ENCODE assay signal across 9 cellular contexts in the genomic region with DNA sequence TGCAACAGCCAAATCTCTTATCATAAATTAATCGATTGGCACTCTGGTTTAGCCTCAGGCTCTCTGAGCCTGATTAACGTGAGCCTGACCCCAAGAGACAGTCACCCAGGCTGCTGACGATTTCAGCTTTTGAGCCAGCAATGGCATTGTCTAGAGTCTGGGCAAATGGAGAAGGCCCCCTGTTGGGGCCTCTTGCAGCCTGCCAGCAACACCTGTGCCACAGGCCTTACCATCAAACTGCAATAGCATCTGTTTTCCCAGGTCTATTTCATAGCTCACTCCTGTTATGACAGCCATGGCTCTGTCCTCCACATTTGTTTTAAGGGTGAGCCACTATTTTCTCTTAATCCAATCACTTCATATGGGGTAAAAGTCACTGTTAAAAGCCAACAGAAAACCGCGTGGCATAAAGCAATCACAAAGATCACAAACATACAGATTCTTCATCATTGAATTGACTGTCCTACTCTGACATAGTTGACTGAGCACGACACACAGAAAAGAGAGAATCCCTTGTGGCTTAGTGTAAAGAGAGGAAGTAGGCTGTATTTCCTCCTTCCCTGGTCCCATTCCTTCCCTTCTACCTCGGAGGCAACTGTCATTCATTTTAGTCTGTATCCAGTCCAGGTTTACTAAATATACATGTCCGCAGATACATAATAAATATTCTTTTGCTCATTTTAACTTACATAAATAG. TPM values are rescaled to one million over a fixed set of nuclear protein-coding genes. Genes with fewer than 3 reads are reported as not detected.
A peak's percentile ranks its signal among the peaks of the same experiment; 100 is the strongest.
DNase-seq lines count a peak whose midpoint lies in the region; ATAC-seq, FAIRE-seq and TF ChIP-seq lines count a peak whose summit lies in the region.
"Had no signal": no experiment of that assay in that cellular context is flagged by ENCODE, and none has a peak within 500 bp of the region (broad histone marks: within the 10 kb centered on the region; RNA-seq: fewer than 3 reads in every experiment).

No MANE protein-coding gene starts in this region.

- peak overlapping the region; percentile 38 for H3K27ac Mint-ChIP-seq in Calu3 (ENCODE audit: unreplicated experiment)

- H3K27me3 Mint-ChIP-seq in Calu3 (ENCODE audit: unreplicated experiment), result no peaks in the 10 kb centered on the region

- BruUV-seq in Calu3 (replicated peaks; lab: Mats Ljungman, UMichigan), result no TSS peak
- no TSS peak for BruUV-seq in GM12878 (replicated peaks; lab: Mats Ljungman, UMichigan)

- FAIRE-seq in GM12878 (lab: Jason Lieb, UNC), result no peak

- peak overlapping the region; percentile 4 for H3K4me3 Mint-ChIP-seq in Calu3 (ENCODE audit: low read depth, unreplicated experiment)

- no peak overlapping the region for H2AFZ ChIP-seq in GM12878 (ENCODE audit: control insufficient read depth, low read depth, low read length)

- CTCF ChIA-PET in Calu3 (lab: Charles Lee), result interaction anchor here (0.8 kb wide), 1 partner anchor 9 kb away, joined by 4 read pairs; no protein-coding TSS in a partner anchor
- CTCF ChIA-PET in GM12878 (lab: Yijun Ruan, JAX), result interaction anchor here (1.8 to 2.3 kb wide), 2 partner anchors 10 to 25 kb away, joined by 6 to 9 read pairs; no protein-coding TSS in a partner anchor

- ATAC-seq in GM18867 (IDR thresholded peaks at IDR 0.05; ENCODE audit: unreplicated experiment) (peak; percentile 48), GM12878 (peak; percentile 43), gastroesophageal sphincter (no peak), GM18873 (IDR thresholded peaks at IDR 0.05; ENCODE audit: low FRiP score, unreplicated experiment) (no peak)

- in situ Hi-C loops in GM12878 (cut with MboI), result loop anchor here (5.0 kb wide), 2 partner anchors 74 to 81 kb away; no protein-coding TSS in a partner anchor

- H3K79me2 ChIP-seq in GM12878 (ENCODE audit: control insufficient read depth, insufficient read depth, low read length), result peaks cover 84% of the 10 kb centered on the region

- TF ChIP-seq POLR2A in GM12878 (IDR thresholded peaks at IDR 0.05; ENCODE audit: low read depth, low read length) (no peak), gastroesophageal sphincter (IDR thresholded peaks at IDR 0.05) (no peak)

- TF ChIP-seq RAD21 in GM12878 (IDR thresholded peaks at IDR 0.05; ENCODE audit: insufficient read depth, low read depth, low read length), result no peak

- H3K36me3 Mint-ChIP-seq in Calu3 (ENCODE audit: insufficient read depth, unreplicated experiment), result peaks cover 5% of the 10 kb centered on the region

- 13% methylated on average over 8 of the region's 8 CpGs for WGBS in GM12878 (ENCODE audit: insufficient coverage, insufficient replicate concordance, low lambda C conversion rate, missing lambda C conversion rate)
- WGBS in gastroesophageal sphincter (ENCODE audit: low coverage in 1 of 2), 2 donors, result 59 to 70% methylated on average over 2 to 7 of the region's 8 CpGs

- H3K4me1 ChIP-seq in GM12878 (ENCODE audit: control insufficient read depth, insufficient read depth, low read length) (peaks cover 68% of the 10 kb centered on the region), gastroesophageal sphincter (no peaks in the 10 kb centered on the region)
- H3K4me1 ChIP-seq: prostate gland had no signal

- H4K20me1 ChIP-seq in GM12878 (ENCODE audit: control insufficient read depth, insufficient read depth), result no peaks in the 10 kb centered on the region

- peak overlapping the region; percentile 49 for H3K4me2 ChIP-seq in GM12878 (ENCODE audit: control insufficient read depth, insufficient read depth)

- H3K36me3 ChIP-seq in GM12878 (ENCODE audit: control insufficient read depth in 2 of 2, insufficient read depth in 2 of 2, low read length in 1 of 2) (no peaks in the 10 kb centered on the region; a peak in 2 of 4 replicates), gastroesophageal sphincter (no peaks in the 10 kb centered on the region)
- H3K36me3 ChIP-seq: prostate gland had no signal

- H3K9me3 ChIP-seq in GM12878 (replicated peaks; ENCODE audit: control insufficient read depth, insufficient read depth, low read length), result no peaks in the 10 kb centered on the region; the same call in 2 of the 3 replicates
- H3K9me3 ChIP-seq in gastroesophageal sphincter, result no peaks in the 10 kb centered on the region
- H3K9me3 ChIP-seq: prostate gland had no signal

- intact Hi-C loops in Calu3 (cut with micrococcal nuclease; ENCODE audit: unreplicated experiment) (no loop called here), GM12878 (cut with micrococcal nuclease; ENCODE audit: unreplicated experiment) (loop anchor here (2.0 to 5.0 kb wide), 3 partner anchors 46 to 139 kb away; a partner anchor contains a TSS)

- DNase-seq in Calu3 (peak; percentile 7), NCI-H2081 treated with DMSO at 0.1 percent for 48 hours (lab: John Stamatoyannopoulos, UW) (peak; percentile 35), GM12878 (ENCODE audit: low read depth, low spot score) (no peak)
- DNase-seq in activated CD4-positive, CD25-positive, alpha-beta regulatory T cell (lab: John Stamatoyannopoulos, UW), result no peak
- no peak for DNase-seq in stimulated activated CD4-positive, alpha-beta T cell treated with anti-CD3 and anti-CD28 coated beads, Interleukin-4, amount 100 ng/mL, for 1 hour

- TF ChIP-seq CTCF in Calu3 (IDR thresholded peaks at IDR 0.05; ENCODE audit: unreplicated experiment) (no peak), GM12878 (IDR thresholded peaks at IDR 0.05 in 2 of 3, conservative IDR thresholded peaks at IDR 0.05 in 1 of 3; ENCODE audit: control insufficient read depth in 2 of 3, extremely low read depth in 1 of 3, insufficient read depth in 1 of 3, low read depth in 3 of 3, low read length in 3 of 3) (no peak), gastroesophageal sphincter (IDR thresholded peaks at IDR 0.05) (no peak)

- no peak for TF ChIP-seq EP300 in GM12878 (IDR thresholded peaks at IDR 0.05; ENCODE audit: borderline replicate concordance in 1 of 2, control insufficient read depth in 1 of 2, low read depth in 2 of 2, low read length in 2 of 2)
- no peak for TF ChIP-seq EP300 in gastroesophageal sphincter (IDR thresholded peaks at IDR 0.05)

- no peaks in the 10 kb centered on the region for H3K9me3 Mint-ChIP-seq in Calu3 (ENCODE audit: low read depth, unreplicated experiment)

- no peaks in the 10 kb centered on the region for H3K27me3 ChIP-seq in GM12878 (replicated peaks in 1 of 2; ENCODE audit: control insufficient read depth in 2 of 2, insufficient read depth in 2 of 2, low read length in 1 of 2)
- H3K27me3 ChIP-seq in gastroesophageal sphincter, result no peaks in the 10 kb centered on the region

- peaks cover 45% of the 10 kb centered on the region for H3K4me1 Mint-ChIP-seq in Calu3 (ENCODE audit: low read depth, unreplicated experiment)

- SMC1A ChIA-PET in GM12878 (lab: Charles Lee; ENCODE audit: uncharacterized antibody, unreplicated experiment), result interaction anchor here (0.8 to 12.0 kb wide), 5 partner anchors 19 to 188 kb away, joined by 3 to 107 read pairs (median 3); no protein-coding TSS in a partner anchor

- H3K4me3 ChIP-seq in GM12878 (no peak overlapping the region), gastroesophageal sphincter (no peak overlapping the region)
- H3K4me3 ChIP-seq: prostate gland had no signal

- POLR2A ChIA-PET in GM12878 (lab: Charles Lee), result no interaction called here

- H3K9ac ChIP-seq in GM12878 (ENCODE audit: control insufficient read depth, insufficient read depth, low read length), result peak overlapping the region; percentile 56

- RAD21 ChIA-PET in GM12878 (lab: Charles Lee; ENCODE audit: unreplicated experiment), result interaction anchor here (0.6 to 1.1 kb wide), 3 partner anchors 15 to 81 kb away, joined by 3 read pairs; no protein-coding TSS in a partner anchor

- H3K27ac ChIP-seq in GM12878 (ENCODE audit: control insufficient read depth, insufficient read depth) (peak overlapping the region; percentile 89), gastroesophageal sphincter (no peak overlapping the region)
- H3K27ac ChIP-seq: prostate gland had no signal

TF ChIP-seq in GM12878, 131 proteins besides CTCF, POLR2A, EP300 and RAD21 (continues in another document):
- TF ChIP-seq EED (IDR thresholded peaks at IDR 0.05; ENCODE audit: low read depth) (peak; percentile 59; the same call in 1 of the 2 replicates), MEF2B (IDR thresholded peaks at IDR 0.05; ENCODE audit: partially characterized antibody, poor library complexity, severe bottlenecking) (no peak)
- TF ChIP-seq, protein P1, sequence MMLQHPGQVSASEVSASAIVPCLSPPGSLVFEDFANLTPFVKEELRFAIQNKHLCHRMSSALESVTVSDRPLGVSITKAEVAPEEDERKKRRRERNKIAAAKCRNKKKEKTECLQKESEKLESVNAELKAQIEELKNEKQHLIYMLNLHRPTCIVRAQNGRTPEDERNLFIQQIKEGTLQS (IDR thresholded peaks at IDR 0.05; ENCODE audit: borderline replicate concordance, extremely low read depth, low read depth, low read length), result no peak

RNA-seq across cellular contexts. Expression of a gene that starts 47.8 kb away (rescaled TPM):
- total RNA-seq in Calu3 (2022) (66.4 and 83.3 TPM in 2 replicates), GM12878 (2014; rRNA removed) (54.2 and 56.2 TPM in 2 replicates), GM12878 (2014; rRNA removed; fragmentation: Illumina TruSeq; extraction: Trizol) (61.9 and 62.8 TPM in 2 replicates), GM12878 (2021) (52.6 and 57.2 TPM in 2 replicates), gastroesophageal sphincter (1 to 10 TPM; 3.5 to 6.1 (median 4.2) TPM)
- 129 and 137 TPM in 2 replicates for total RNA-seq in GM12878 (2013; cell fraction: nucleolus; rRNA removed)
- polyA plus RNA-seq in GM12878 (2011; ENCODE audit: low read depth), result 21.8 TPM
- polyA plus RNA-seq in GM12878 (2011; rRNA removed) (45.3 and 53.4 TPM in 2 replicates), GM12878 (2014; fragmentation: Illumina TruSeq; extraction: Trizol) (31.0 and 36.2 TPM in 2 replicates), GM12878 (2014; fragmentation: Nextera tagmentation; extraction: Ambion mirVana) (1 to 10 TPM; 5.0 to 5.2 TPM), GM12878 (2014; rRNA removed) (24.8 and 28.4 TPM in 2 replicates), GM12878 (2016; fragmentation: Nextera tagmentation; extraction: Ambion mirVana) (10 to 100 TPM; 13.1 to 14.1 TPM)
- polyA plus RNA-seq in GM12878 (2011; cell fraction: cytosol; rRNA removed), result 48.3 and 50.4 TPM in 2 replicates
- polyA plus RNA-seq in GM12878 (2011; cell fraction: nucleus; rRNA removed), result 47.2 and 56.5 TPM in 2 replicates
- 21.8 and 22.6 TPM in 2 replicates for polyA plus RNA-seq in GM12878 (2012)
- 162 and 177 TPM in 2 replicates for polyA minus RNA-seq in GM12878 (2011; rRNA and poly(A)+ RNA removed)
- polyA minus RNA-seq in GM12878 (2011; cell fraction: cytosol; rRNA and poly(A)+ RNA removed), result 36.6 and 42.8 TPM in 2 replicates
- 28.0 and 49.2 TPM in 2 replicates for polyA minus RNA-seq in GM12878 (2011; cell fraction: nucleus; rRNA and poly(A)+ RNA removed)

Comparison
In these comparisons a context has a peak if more than half of its experiments do, and no peak if none do; other contexts are left out.
1. DNase-seq: peak in Calu3 (single experiment) and NCI-H2081 treated with DMSO at 0.1 percent for 48 hours (single experiment); none in GM12878 (single experiment), activated CD4-positive, CD25-positive, alpha-beta regulatory T cell (0 of 4) and stimulated activated CD4-positive, alpha-beta T cell treated with anti-CD3 and anti-CD28 coated beads, Interleukin-4, amount 100 ng/mL, for 1 hour (single experiment).
2. ATAC-seq: peak in GM18867 (single experiment) and GM12878 (single experiment); none in gastroesophageal sphincter (single experiment) and GM18873 (single experiment).